Comparison of ENCODE assay signal across 9 cellular contexts in the genomic region with DNA sequence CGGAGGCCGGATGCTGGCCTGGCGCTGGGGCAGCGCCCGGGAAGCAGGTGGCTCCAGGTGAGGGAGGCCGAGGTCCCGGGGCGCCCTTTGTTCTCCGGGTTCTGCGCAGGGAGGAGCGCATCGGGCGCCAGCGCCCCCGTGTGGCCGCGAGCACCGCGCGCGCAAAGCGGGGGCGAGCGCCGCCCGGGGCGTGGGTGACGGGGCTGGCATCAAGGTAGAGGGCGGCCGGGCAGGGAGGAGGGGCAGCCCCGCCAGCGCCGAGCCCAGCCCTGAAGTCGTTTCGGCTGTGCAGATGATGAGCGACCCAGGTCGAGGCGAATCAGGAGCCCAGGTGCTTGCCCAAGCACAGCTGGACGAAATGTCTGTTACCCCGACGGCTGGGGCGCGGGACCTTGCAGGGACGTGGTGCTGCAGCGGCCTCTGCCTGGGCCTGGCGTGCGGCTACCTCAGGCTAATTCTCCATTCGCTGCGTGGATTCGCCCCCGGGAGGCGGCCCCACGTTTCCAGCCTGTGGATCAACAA. TPM values are rescaled to one million over a fixed set of nuclear protein-coding genes. Genes with fewer than 3 reads are reported as not detected.
A peak's percentile ranks its signal among the peaks of the same experiment; 100 is the strongest.
DNase-seq lines count a peak whose midpoint lies in the region; ATAC-seq, FAIRE-seq and TF ChIP-seq lines count a peak whose summit lies in the region.
"Had no signal": no experiment of that assay in that cellular context is flagged by ENCODE, and none has a peak within 500 bp of the region (broad histone marks: within the 10 kb centered on the region; RNA-seq: fewer than 3 reads in every experiment).

No MANE protein-coding gene starts in this region.

- H3K36me3 ChIP-seq in keratinocyte (ENCODE audit: control insufficient read depth in 2 of 2, extremely low read depth in 1 of 2, insufficient read depth in 2 of 2, low read length in 2 of 2) = no peaks in the 10 kb centered on the region

- H3K9ac ChIP-seq in keratinocyte (ENCODE audit: control insufficient read depth, extremely low read depth, insufficient read depth, low read length) = peak overlapping the region; percentile 52

- no peaks in the 10 kb centered on the region for H3K9me1 ChIP-seq in keratinocyte (ENCODE audit: control insufficient read depth, extremely low read depth, insufficient read depth, low read length)

- in situ Hi-C loops in astrocyte of the cerebellum (cut with HindIII; ENCODE audit: low sequenced_read_pairs) = no loop called here

- peaks cover 28% of the 10 kb centered on the region for H3K4me1 ChIP-seq in keratinocyte (ENCODE audit: control insufficient read depth, extremely low read depth, insufficient read depth, low read length)

- peaks cover 12% of the 10 kb centered on the region for H3K4me1 Mint-ChIP-seq in Calu3 (ENCODE audit: low read depth, unreplicated experiment)

- H3K4me3 ChIP-seq in astrocyte of the cerebellum (ENCODE audit: low read depth, low read length) (peak overlapping the region; percentile 16), keratinocyte (ENCODE audit: control insufficient read depth in 2 of 3, extremely low read depth in 1 of 3, insufficient read depth in 2 of 3, low read depth in 1 of 3, low read length in 3 of 3) (peak overlapping the region in 1 of 3 experiments; percentile 61)

- intact Hi-C loops in Calu3 (cut with micrococcal nuclease; ENCODE audit: unreplicated experiment) = loop anchor here (5.0 kb wide), 1 partner anchor 666 kb away; no protein-coding TSS in a partner anchor

- peak overlapping the region; percentile 60 for H2AFZ ChIP-seq in keratinocyte (ENCODE audit: control insufficient read depth, low read length)

- H3K9me3 Mint-ChIP-seq in Calu3 (ENCODE audit: low read depth, unreplicated experiment) = no peaks in the 10 kb centered on the region
- H3K9me3 Mint-ChIP-seq: T-helper 1 cell treated with Interleukin-12 subunit alpha and Interleukin-12 subunit beta and Interleukin-4 antibody, amounts not matched to agents 30 μg/mL and 1 μg/mL, for 36 hours had no signal

- TF ChIP-seq CTCF in Calu3 (IDR thresholded peaks at IDR 0.05; ENCODE audit: unreplicated experiment) (peak; percentile 83), astrocyte of the cerebellum (IDR thresholded peaks at IDR 0.05; ENCODE audit: low read depth, low read length, missing control alignments) (peak; percentile 71), keratinocyte (optimal IDR thresholded peaks at IDR 0.05 in 1 of 3, IDR thresholded peaks at IDR 0.05 in 1 of 3, conservative IDR thresholded peaks at IDR 0.05 in 1 of 3; ENCODE audit: extremely low read depth in 1 of 3, insufficient read depth in 2 of 3, low read length in 3 of 3) (peak; percentile 55 to 87 (median 78))

- no peaks in the 10 kb centered on the region for H3K27me3 Mint-ChIP-seq in Calu3 (ENCODE audit: unreplicated experiment)

- no peaks in the 10 kb centered on the region for H3K27me3 ChIP-seq in keratinocyte (ENCODE audit: control insufficient read depth, extremely low read depth, insufficient read depth, low read length)

- H3K79me2 ChIP-seq in keratinocyte (ENCODE audit: control insufficient read depth, insufficient read depth, low read length) = no peaks in the 10 kb centered on the region

- peak overlapping the region; percentile 40 for H3K4me3 Mint-ChIP-seq in Calu3 (ENCODE audit: low read depth, unreplicated experiment)
- H3K4me3 Mint-ChIP-seq: T-helper 1 cell treated with Interleukin-12 subunit alpha and Interleukin-12 subunit beta and Interleukin-4 antibody, amounts not matched to agents 30 μg/mL and 1 μg/mL, for 36 hours had no signal

- H3K9me3 ChIP-seq in keratinocyte (ENCODE audit: control insufficient read depth, low read depth, low read length) = no peaks in the 10 kb centered on the region

- H3K27ac Mint-ChIP-seq in Calu3 (ENCODE audit: unreplicated experiment) = no peak overlapping the region
- H3K27ac Mint-ChIP-seq: T-helper 1 cell treated with Interleukin-12 subunit alpha and Interleukin-12 subunit beta and Interleukin-4 antibody, amounts not matched to agents 30 μg/mL and 1 μg/mL, for 36 hours had no signal

- H4K20me1 ChIP-seq in keratinocyte (ENCODE audit: control insufficient read depth, extremely low read depth, insufficient read depth, low read length) = no peaks in the 10 kb centered on the region

- BruUV-seq in Calu3 (replicated peaks; lab: Mats Ljungman, UMichigan) = no TSS peak

- peak; percentile 85 for ATAC-seq in GM21526 (IDR thresholded peaks at IDR 0.05; ENCODE audit: low FRiP score, unreplicated experiment)

- CTCF ChIA-PET in Calu3 (lab: Charles Lee) = interaction anchor here (0.8 kb wide), 1 partner anchor 55 kb away, joined by 3 read pairs; no protein-coding TSS in a partner anchor

- dilution Hi-C loops in keratinocyte (cut with MboI; ENCODE audit: extremely low pct_ligation_motif_present, low sequenced_read_pairs) = no loop called here

- H3K36me3 Mint-ChIP-seq in Calu3 (ENCODE audit: insufficient read depth, unreplicated experiment) = peaks cover 5% of the 10 kb centered on the region

- no peak overlapping the region for H3K27ac ChIP-seq in keratinocyte (ENCODE audit: control insufficient read depth, insufficient read depth, low read length)

- H3K4me2 ChIP-seq in keratinocyte (ENCODE audit: control insufficient read depth, extremely low read depth, insufficient read depth, low read depth, low read length) = peak overlapping the region; percentile 89

- FAIRE-seq in keratinocyte (lab: Jason Lieb, UNC) = no peak

- DNase-seq in Calu3 (peak; percentile 76), NCI-H1092 (lab: John Stamatoyannopoulos, UW) (peak; percentile 14), astrocyte of the cerebellum (ENCODE audit: low read depth) (no peak), keratinocyte (ENCODE audit: low read depth, low spot score) (no peak), NCI-H2107 treated with DMSO at 0.1 percent for 48 hours (lab: John Stamatoyannopoulos, UW; ENCODE audit: unreplicated experiment) (no peak), SK-N-DZ (ENCODE audit: low spot score) (no peak)
- DNase-seq in stimulated activated CD4-positive, alpha-beta T cell treated with anti-CD3 and anti-CD28 coated beads, Interleukin-4, amount 100 ng/mL, for 1 hour = peak; percentile 28

RNA-seq across cellular contexts. Expression of gene FGFR2, which starts 10.5 kb away (rescaled TPM):
- total RNA-seq in Calu3 (2022) = 53.6 and 57.9 TPM in 2 replicates
- polyA plus RNA-seq in keratinocyte = 12.8 to 23.9 TPM (median 20.6 TPM) in 3 replicates
- 6.3 TPM for polyA plus RNA-seq in keratinocyte (2011; ENCODE audit: low read depth)
- 8.7 and 11.5 TPM in 2 replicates for polyA plus RNA-seq in keratinocyte (2011; cell fraction: cytosol; rRNA removed)
- polyA plus RNA-seq in keratinocyte (2011; cell fraction: nucleus; rRNA removed) = 32.6 and 34.4 TPM in 2 replicates
- 9.7 and 18.6 TPM in 2 replicates for polyA plus RNA-seq in keratinocyte (2012; ENCODE audit: low replicate concordance)
- polyA minus RNA-seq in keratinocyte = 23.8 to 54.9 TPM (median 29.1 TPM) in 3 replicates
- polyA minus RNA-seq in keratinocyte (2011; cell fraction: cytosol; rRNA and poly(A)+ RNA removed) = 15.2 TPM
- polyA minus RNA-seq in keratinocyte (2011; cell fraction: nucleus; rRNA and poly(A)+ RNA removed) = 30.7 and 43.7 TPM in 2 replicates
- 11.3 and 11.5 TPM in 2 replicates for polyA plus RNA-seq in SK-N-DZ (2014; cell fraction: cytosol; rRNA removed)
- 12.0 and 20.8 TPM in 2 replicates for polyA plus RNA-seq in SK-N-DZ (2014; cell fraction: nucleus; rRNA removed)

Comparison
In these comparisons a context has a peak if more than half of its experiments do, and no peak if none do; other contexts are left out.
1. DNase-seq: peak in Calu3 (single experiment), NCI-H1092 (single experiment) and stimulated activated CD4-positive, alpha-beta T cell treated with anti-CD3 and anti-CD28 coated beads, Interleukin-4, amount 100 ng/mL, for 1 hour (single experiment); none in astrocyte of the cerebellum (single experiment), keratinocyte (single experiment), NCI-H2107 treated with DMSO at 0.1 percent for 48 hours (single experiment) and SK-N-DZ (single experiment).
2. Peak in every context shown above with its lines, with median percentiles within 50 percentile points of each other: CTCF ChIP-seq.